In the genomic region with DNA sequence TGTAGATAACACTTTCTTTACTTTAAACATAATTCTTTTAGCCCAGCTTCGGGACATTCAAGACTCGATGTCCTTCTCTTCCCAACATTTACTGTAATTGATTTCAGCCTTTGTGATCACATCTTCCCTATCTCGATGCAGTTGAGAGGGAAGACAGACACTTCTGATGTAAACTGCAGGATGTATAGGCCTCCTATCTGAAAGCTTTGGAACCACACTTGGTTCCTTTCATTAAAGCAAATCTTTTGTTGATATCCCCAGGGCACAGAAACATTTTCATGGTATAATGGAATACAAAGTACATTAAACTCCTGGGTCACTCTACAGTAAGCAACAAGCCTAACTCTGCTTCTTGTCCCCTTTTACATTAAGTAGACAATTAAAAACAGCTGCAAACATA, we compare ENCODE assay signal across 32 cellular contexts. TPM values are rescaled to one million over a fixed set of nuclear protein-coding genes. Genes with fewer than 3 reads are reported as not detected.
"Had no signal": no experiment of that assay in that cellular context is flagged by ENCODE, and none has a peak within 500 bp of the region (broad histone marks: within the 10 kb centered on the region; RNA-seq: fewer than 3 reads in every experiment).

No MANE protein-coding gene starts in this region.

- H3K36me3 Mint-ChIP-seq: activated naive CD4-positive, alpha-beta T cell treated with anti-CD3 and anti-CD28 coated beads, Interleukin-2, amount 50 U/mL, for 24 hours; activated naive CD8-positive, alpha-beta T cell treated with anti-CD3 and anti-CD28 coated beads for 36 hours had no signal

- H3K36me3 ChIP-seq: adrenal gland, esophagus squamous epithelium had no signal

- H3K4me3 ChIP-seq: adrenal gland, body of pancreas, esophagus squamous epithelium had no signal

- H3K27ac ChIP-seq: adrenal gland, body of pancreas, epithelial cell of prostate, esophagus squamous epithelium had no signal

- H3K4me1 Mint-ChIP-seq: activated CD4-positive, alpha-beta memory T cell treated with anti-CD3 and anti-CD28 coated beads, Interleukin-2, amount 10 ng/mL, durations not matched to agents 7 days and 5 days; activated CD4-positive, alpha-beta T cell treated with anti-CD3 and anti-CD28 coated beads for 36 hours; activated CD4-positive, alpha-beta T cell treated with anti-CD3 and anti-CD28 coated beads, Interleukin-2, amount 10 ng/mL, durations not matched to agents 24 days and 14 days; activated naive CD4-positive, alpha-beta T cell treated with anti-CD3 and anti-CD28 coated beads, Interleukin-2, amount 50 U/mL, for 24 hours; activated naive CD8-positive, alpha-beta T cell treated with anti-CD3 and anti-CD28 coated beads for 36 hours; activated naive CD8-positive, alpha-beta T cell treated with anti-CD3 and anti-CD28 coated beads, Interleukin-2, amount 50 U/mL, for 24 hours had no signal

- ATAC-seq: activated CD4-positive, alpha-beta T cell treated with anti-CD3 and anti-CD28 coated beads for 36 hours; activated naive CD8-positive, alpha-beta T cell treated with anti-CD3 and anti-CD28 coated beads, Interleukin-2, amount 50 U/mL, for 24 hours; activated T-cell treated with anti-CD3 and anti-CD28 coated beads, Interleukin-2, amount 50 U/mL, for 72 hours; body of pancreas; effector memory CD8-positive, alpha-beta T cell had no signal

- DNase-seq: activated CD4-positive, alpha-beta memory T cell treated with anti-CD3 and anti-CD28 coated beads, Interleukin-2, amount 10 ng/mL, durations not matched to agents 7 days and 5 days; activated CD4-positive, alpha-beta T cell treated with anti-CD3 and anti-CD28 coated beads for 36 hours; activated CD4-positive, alpha-beta T cell treated with anti-CD3 and anti-CD28 coated beads, Interleukin-2, amount 10 ng/mL, durations not matched to agents 24 days and 14 days; activated CD4-positive, CD25-positive, alpha-beta regulatory T cell; activated CD4-positive, CD25-positive, alpha-beta regulatory T cell treated with anti-CD3 and anti-CD28 coated beads, Interleukin-2, amount 50 U/mL, for 72 hours; activated CD8-positive, alpha-beta memory T cell treated with anti-CD3 and anti-CD28 coated beads, Interleukin-2, amount 50 U/mL, for 48 hours; activated gamma-delta T cell treated with Interleukin-2 at 50 U/mL for 16 hours; activated naive CD4-positive, alpha-beta T cell treated with Interleukin-2 at 50 U/mL for 16 hours; activated naive CD8-positive, alpha-beta T cell treated with anti-CD3 and anti-CD28 coated beads for 36 hours; activated naive CD8-positive, alpha-beta T cell treated with anti-CD3 and anti-CD28 coated beads, Interleukin-2, amount 50 U/mL, for 24 hours; activated T-cell treated with anti-CD3 and anti-CD28 coated beads for 4 hours; activated T-cell treated with anti-CD3 and anti-CD28 coated beads, Interleukin-2, amount 50 U/mL, for 24 hours; activated T-cell treated with anti-CD3 and anti-CD28 coated beads, Interleukin-2, amount 50 U/mL, for 72 hours; adrenal gland; amygdala; aorta; body of pancreas; caudate nucleus; cortex of kidney; dermis blood vessel endothelial cell; effector CD4-positive, alpha-beta T cell; effector memory CD8-positive, alpha-beta T cell; esophagus squamous epithelium; head of caudate nucleus; T-helper 2 cell had no signal

- H3K4me3 Mint-ChIP-seq: activated CD4-positive, alpha-beta memory T cell treated with anti-CD3 and anti-CD28 coated beads, Interleukin-2, amount 10 ng/mL, durations not matched to agents 7 days and 5 days; activated CD4-positive, alpha-beta T cell treated with anti-CD3 and anti-CD28 coated beads for 36 hours; activated CD4-positive, alpha-beta T cell treated with anti-CD3 and anti-CD28 coated beads, Interleukin-2, amount 10 ng/mL, durations not matched to agents 24 days and 14 days; activated naive CD4-positive, alpha-beta T cell treated with anti-CD3 and anti-CD28 coated beads, Interleukin-2, amount 50 U/mL, for 24 hours; activated naive CD8-positive, alpha-beta T cell treated with anti-CD3 and anti-CD28 coated beads for 36 hours; activated naive CD8-positive, alpha-beta T cell treated with anti-CD3 and anti-CD28 coated beads, Interleukin-2, amount 50 U/mL, for 24 hours; activated T-cell treated with anti-CD3 and anti-CD28 coated beads, Interleukin-2, amount 50 U/mL, for 24 hours; activated T-cell treated with anti-CD3 and anti-CD28 coated beads, Interleukin-2, amount 50 U/mL, for 72 hours; effector memory CD8-positive, alpha-beta T cell had no signal

- H3K27ac Mint-ChIP-seq: activated CD4-positive, alpha-beta memory T cell treated with anti-CD3 and anti-CD28 coated beads, Interleukin-2, amount 10 ng/mL, durations not matched to agents 7 days and 5 days; activated CD4-positive, alpha-beta T cell treated with anti-CD3 and anti-CD28 coated beads for 36 hours; activated CD4-positive, alpha-beta T cell treated with anti-CD3 and anti-CD28 coated beads, Interleukin-2, amount 10 ng/mL, durations not matched to agents 24 days and 14 days; activated naive CD4-positive, alpha-beta T cell treated with anti-CD3 and anti-CD28 coated beads, Interleukin-2, amount 50 U/mL, for 24 hours; activated naive CD8-positive, alpha-beta T cell treated with anti-CD3 and anti-CD28 coated beads for 36 hours; activated naive CD8-positive, alpha-beta T cell treated with anti-CD3 and anti-CD28 coated beads, Interleukin-2, amount 50 U/mL, for 24 hours; activated T-cell treated with anti-CD3 and anti-CD28 coated beads, Interleukin-2, amount 50 U/mL, for 24 hours; activated T-cell treated with anti-CD3 and anti-CD28 coated beads, Interleukin-2, amount 50 U/mL, for 72 hours; effector memory CD8-positive, alpha-beta T cell had no signal

- H3K9me3 Mint-ChIP-seq: activated naive CD4-positive, alpha-beta T cell treated with anti-CD3 and anti-CD28 coated beads, Interleukin-2, amount 50 U/mL, for 24 hours; activated naive CD8-positive, alpha-beta T cell treated with anti-CD3 and anti-CD28 coated beads for 36 hours had no signal

- H3K9me3 ChIP-seq: adrenal gland, body of pancreas, esophagus squamous epithelium had no signal

RNA-seq across cellular contexts. Expression of a gene that starts 6.4 kb away (rescaled TPM):
- total RNA-seq: activated CD4-positive, alpha-beta memory T cell treated with anti-CD3 and anti-CD28 coated beads, Interleukin-2, amount 10 ng/mL, durations not matched to agents 7 days and 5 days; activated CD4-positive, alpha-beta T cell treated with anti-CD3 and anti-CD28 coated beads for 36 hours; activated CD4-positive, alpha-beta T cell treated with anti-CD3 and anti-CD28 coated beads, Interleukin-2, amount 10 ng/mL, durations not matched to agents 24 days and 14 days; activated naive CD8-positive, alpha-beta T cell treated with anti-CD3 and anti-CD28 coated beads for 36 hours; activated T-cell treated with anti-CD3 and anti-CD28 coated beads, Interleukin-2, amount 50 U/mL, for 72 hours; chondrocyte; dermis blood vessel endothelial cell; endothelial cell of umbilical vein; fibroblast of lung; fibroblast of villous mesenchyme; T-helper 1 cell treated with Interleukin-12 subunit alpha and Interleukin-12 subunit beta and Interleukin-4 antibody, amounts not matched to agents 30 ng/mL and 1 ng/mL, for 36 hours had no signal
- polyA plus RNA-seq: fibroblast of lung had no signal
